1 cellular context compared by ENCODE assay signal in genomic region chr3:177146646-177147045, GRCh38.
TF ChIP-seq lines count a peak whose summit lies in the region.

No MANE protein-coding gene starts in this region.

TF ChIP-seq in IMR-90, 13 proteins besides CTCF, POLR2A, EP300 and RAD21 (continued from another document):
- TF ChIP-seq CEBPB (IDR thresholded peaks at IDR 0.05; ENCODE audit: low read depth, low read length) (no peak), MAFK (IDR thresholded peaks at IDR 0.05; ENCODE audit: low read depth, low read length) (no peak), MXI1 (IDR thresholded peaks at IDR 0.05; ENCODE audit: borderline replicate concordance, low read depth, low read length) (no peak), MAZ (IDR thresholded peaks at IDR 0.05; ENCODE audit: borderline replicate concordance, low read depth, low read length) (no peak), RFX5 (IDR thresholded peaks at IDR 0.05; ENCODE audit: low read depth, low read length) (no peak), BHLHE40 (IDR thresholded peaks at IDR 0.05; ENCODE audit: low read depth, low read length) (no peak), RCOR1 (IDR thresholded peaks at IDR 0.05; ENCODE audit: insufficient replicate concordance, low read length) (no peak), CHD1 (IDR thresholded peaks at IDR 0.05; ENCODE audit: low read depth, low read length) (no peak), SMC3 (IDR thresholded peaks at IDR 0.05; ENCODE audit: low read depth, low read length) (no peak), NFE2L2 (IDR thresholded peaks at IDR 0.05; ENCODE audit: low read depth, low read length) (no peak)
- TF ChIP-seq, protein P1, sequence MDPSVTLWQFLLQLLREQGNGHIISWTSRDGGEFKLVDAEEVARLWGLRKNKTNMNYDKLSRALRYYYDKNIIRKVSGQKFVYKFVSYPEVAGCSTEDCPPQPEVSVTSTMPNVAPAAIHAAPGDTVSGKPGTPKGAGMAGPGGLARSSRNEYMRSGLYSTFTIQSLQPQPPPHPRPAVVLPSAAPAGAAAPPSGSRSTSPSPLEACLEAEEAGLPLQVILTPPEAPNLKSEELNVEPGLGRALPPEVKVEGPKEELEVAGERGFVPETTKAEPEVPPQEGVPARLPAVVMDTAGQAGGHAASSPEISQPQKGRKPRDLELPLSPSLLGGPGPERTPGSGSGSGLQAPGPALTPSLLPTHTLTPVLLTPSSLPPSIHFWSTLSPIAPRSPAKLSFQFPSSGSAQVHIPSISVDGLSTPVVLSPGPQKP (IDR thresholded peaks at IDR 0.05; ENCODE audit: borderline replicate concordance, low read depth, low read length) = no peak
- TF ChIP-seq, protein P2, sequence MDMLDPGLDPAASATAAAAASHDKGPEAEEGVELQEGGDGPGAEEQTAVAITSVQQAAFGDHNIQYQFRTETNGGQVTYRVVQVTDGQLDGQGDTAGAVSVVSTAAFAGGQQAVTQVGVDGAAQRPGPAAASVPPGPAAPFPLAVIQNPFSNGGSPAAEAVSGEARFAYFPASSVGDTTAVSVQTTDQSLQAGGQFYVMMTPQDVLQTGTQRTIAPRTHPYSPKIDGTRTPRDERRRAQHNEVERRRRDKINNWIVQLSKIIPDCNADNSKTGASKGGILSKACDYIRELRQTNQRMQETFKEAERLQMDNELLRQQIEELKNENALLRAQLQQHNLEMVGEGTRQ (IDR thresholded peaks at IDR 0.05; ENCODE audit: low read depth, low read length) = no peak
